ENCODE assay signal across 10 cellular contexts in genomic region chr1:209672705-209673630, GRCh38. TPM values are rescaled to one million over a fixed set of nuclear protein-coding genes. Genes with fewer than 3 reads are reported as not detected.
A peak's percentile ranks its signal among the peaks of the same experiment; 100 is the strongest.
DNase-seq lines count a peak whose midpoint lies in the region; ATAC-seq, FAIRE-seq and TF ChIP-seq lines count a peak whose summit lies in the region.
"Had no signal": no experiment of that assay in that cellular context is flagged by ENCODE, and none has a peak within 500 bp of the region (broad histone marks: within the 10 kb centered on the region; RNA-seq: fewer than 3 reads in every experiment).

No MANE protein-coding gene starts in this region.

- H3K79me2 ChIP-seq in PC-3 (ENCODE audit: low read length) (peaks cover 41% of the 10 kb centered on the region), mesendoderm (ENCODE audit: control insufficient read depth, insufficient read depth, low read length) (no peaks in the 10 kb centered on the region)

- no peak overlapping the region for H3K56ac ChIP-seq in mesendoderm (ENCODE audit: low read length)

- no peak overlapping the region for H2BK15ac ChIP-seq in mesendoderm (replicated peaks; ENCODE audit: low read depth)

- H3K9me2 ChIP-seq in PC-3 (replicated peaks; ENCODE audit: low read length), result no peaks in the 10 kb centered on the region

- peak; percentile 25 for DNase-seq in activated T-cell treated with anti-CD3 and anti-CD28 coated beads for 24 hours (ENCODE audit: low read depth)
- no peak for DNase-seq in activated T-cell treated with anti-CD3 and anti-CD28 coated beads for 4 hours
- peak; percentile 45 for DNase-seq in PC-3
- DNase-seq in kidney, result no peak
- no peak for DNase-seq in mesendoderm
- no peak for DNase-seq in SJCRH30
- no peak for DNase-seq in NCI-H2081 (lab: John Stamatoyannopoulos, UW)

- H3K9ac ChIP-seq in PC-3 (ENCODE audit: low read length), result no peak overlapping the region
- H3K9ac ChIP-seq in kidney (ENCODE audit: low read length in 2 of 2), result no peak overlapping the region
- H3K9ac ChIP-seq in mesendoderm (ENCODE audit: low read length), result no peak overlapping the region

- no peaks in the 10 kb centered on the region for H3K36me3 ChIP-seq in PC-3 (ENCODE audit: low read depth, low read length)
- no peaks in the 10 kb centered on the region for H3K36me3 ChIP-seq in kidney (ENCODE audit: control insufficient read depth in 1 of 2, insufficient read depth in 2 of 2, low read length in 2 of 2)
- H3K36me3 ChIP-seq in mesendoderm (ENCODE audit: control insufficient read depth, insufficient read depth, low read length), result no peaks in the 10 kb centered on the region
- no peaks in the 10 kb centered on the region for H3K36me3 ChIP-seq in SJCRH30

- no peak overlapping the region for H4K8ac ChIP-seq in mesendoderm (ENCODE audit: low read depth, low read length)

- TF ChIP-seq CTCF in PC-3 (conservative IDR thresholded peaks at IDR 0.05; ENCODE audit: low read depth, low read length), result no peak
- TF ChIP-seq CTCF in kidney (IDR thresholded peaks at IDR 0.05; ENCODE audit: borderline replicate concordance, extremely low read depth, insufficient read depth), result no peak

- peak overlapping the region; percentile 84; the same call in 1 of the 2 replicates for H3K4me2 ChIP-seq in PC-3 (ENCODE audit: low read length)
- H3K4me2 ChIP-seq in mesendoderm (ENCODE audit: low read length), result no peak overlapping the region

- no peak overlapping the region for H3K4ac ChIP-seq in mesendoderm (ENCODE audit: low read depth, low read length)

- no peak overlapping the region for H2BK120ac ChIP-seq in mesendoderm (ENCODE audit: low read depth, low read length)

- H2AFZ ChIP-seq in PC-3 (ENCODE audit: low read length), result no peak overlapping the region

- peaks cover 61% of the 10 kb centered on the region for H3K4me1 ChIP-seq in PC-3 (ENCODE audit: insufficient read depth, low read length)
- H3K4me1 ChIP-seq in kidney (ENCODE audit: control insufficient read depth in 1 of 2, insufficient read depth in 1 of 2, low read depth in 1 of 2, low read length in 2 of 2), result peaks cover 27 to 34% of the 10 kb centered on the region in 2 donors
- H3K4me1 ChIP-seq in mesendoderm (ENCODE audit: control insufficient read depth, low read depth, low read length), result no peaks in the 10 kb centered on the region
- no peaks in the 10 kb centered on the region for H3K4me1 ChIP-seq in SJCRH30

- no peak overlapping the region for H3K4me3 ChIP-seq in PC-3 (ENCODE audit: low read length)
- H3K4me3 ChIP-seq in kidney (ENCODE audit: low read length in 2 of 2), result no peak overlapping the region
- H3K4me3 ChIP-seq in mesendoderm (ENCODE audit: low read length), result no peak overlapping the region
- no peak overlapping the region for H3K4me3 ChIP-seq in SJCRH30

- no peaks in the 10 kb centered on the region for H3K9me3 ChIP-seq in PC-3 (ENCODE audit: low read length)
- peaks cover 0 to 5% of the 10 kb centered on the region in 2 donors for H3K9me3 ChIP-seq in kidney (ENCODE audit: control insufficient read depth in 1 of 2, low read length in 2 of 2)
- no peaks in the 10 kb centered on the region for H3K9me3 ChIP-seq in SJCRH30 (replicated peaks)

- H3K27me3 ChIP-seq in PC-3 (ENCODE audit: low read length) (no peaks in the 10 kb centered on the region), mesendoderm (ENCODE audit: insufficient read depth, low read length, poor library complexity) (peaks cover 38% of the 10 kb centered on the region), SJCRH30 (peaks cover 16% of the 10 kb centered on the region)

- H3F3A ChIP-seq in PC-3 (ENCODE audit: low read length, unreplicated experiment), result no peaks in the 10 kb centered on the region

- no peak overlapping the region for H2AK5ac ChIP-seq in mesendoderm (ENCODE audit: low read length)

- WGBS in mesendoderm (ENCODE audit: extremely low coverage, insufficient coverage, low lambda C conversion rate), result no CpG with 5 or more reads among the region's 5 CpGs

- H3K18ac ChIP-seq in mesendoderm (ENCODE audit: low read length), result no peak overlapping the region

- no peak overlapping the region for H3K23ac ChIP-seq in mesendoderm (ENCODE audit: low read length)

- FAIRE-seq in kidney (lab: Jason Lieb, UNC), result no peak

- no peak overlapping the region for H4K5ac ChIP-seq in mesendoderm (ENCODE audit: low read length)

- intact Hi-C loops in PC-3 (cut with micrococcal nuclease) (no loop called here), kidney (cut with DNase I) (no loop called here)

- POLR2A ChIA-PET in PC-3 (lab: Charles Lee; ENCODE audit: unreplicated experiment), result interaction anchor here (0.6 to 1.8 kb wide), 2 partner anchors 15 to 20 kb away, joined by 4 to 5 read pairs; partner anchors contain the start of gene LAMB3

- H3K27ac ChIP-seq in PC-3 (ENCODE audit: low read length), result no peak overlapping the region
- peak overlapping the region; percentile 68 to 87 for H3K27ac ChIP-seq in kidney (ENCODE audit: low read depth in 2 of 2, low read length in 2 of 2)
- no peak overlapping the region for H3K27ac ChIP-seq in mesendoderm (ENCODE audit: low read depth, low read length)
- no peak overlapping the region for H3K27ac ChIP-seq in SJCRH30
- H3K27ac ChIP-seq: C4-2B, VCaP had no signal

- CTCF ChIA-PET in PC-3 (lab: Charles Lee), result interaction anchor here (0.7 kb wide), 1 partner anchor 20 kb away, joined by 3 read pairs; no protein-coding TSS in a partner anchor

- H4K20me1 ChIP-seq in PC-3 (ENCODE audit: low read length), result peaks cover 6% of the 10 kb centered on the region; the same call in 1 of the 2 replicates

- no TSS peak for BruUV-seq in PC-3 (replicated peaks; lab: Mats Ljungman, UMichigan)

- H3K79me1 ChIP-seq in mesendoderm (ENCODE audit: low read length), result no peaks in the 10 kb centered on the region

- ATAC-seq in HG02678 (IDR thresholded peaks at IDR 0.05; ENCODE audit: unreplicated experiment) (peak; percentile 87), PC-3 (no peak)

- no peak overlapping the region for H2BK5ac ChIP-seq in mesendoderm (ENCODE audit: low read length)

RNA-seq across cellular contexts. Expression of gene G0S2, which starts 2.2 kb away (rescaled TPM):
- total RNA-seq in PC-3 (2014; rRNA removed), result 620 and 723 TPM in 2 replicates
- total RNA-seq in kidney, result 15.5 TPM
- 103 TPM for polyA plus RNA-seq in kidney (ENCODE audit: insufficient read depth, low read depth, low replicate concordance)
- 0.44 TPM for polyA plus RNA-seq in mesendoderm (2013, experiment 1 of 2)
- polyA plus RNA-seq in mesendoderm (2013, experiment 2 of 2), result 0.36 TPM
- total RNA-seq in SJCRH30 (2014; rRNA removed; shearing (Covaris generic)), result 1.3 and 1.8 TPM in 2 replicates

RNA-seq across cellular contexts. Expression of gene LAMB3, which starts 20.7 kb away (rescaled TPM):
- total RNA-seq in PC-3 (2014; rRNA removed), result 473 and 650 TPM in 2 replicates
- 59.7 TPM for total RNA-seq in kidney
- polyA plus RNA-seq in kidney (ENCODE audit: insufficient read depth, low read depth, low replicate concordance), result 2.5 TPM
- polyA plus RNA-seq in mesendoderm (2013, experiment 1 of 2), result 0.79 TPM
- polyA plus RNA-seq in mesendoderm (2013, experiment 2 of 2), result 0.73 TPM
- total RNA-seq in SJCRH30 (2014; rRNA removed; shearing (Covaris generic)), result 8.9 and 9.1 TPM in 2 replicates

RNA-seq across cellular contexts. Expression of gene HSD11B1, which starts 31.7 kb away (rescaled TPM):
- not detected in 2 replicates for total RNA-seq in PC-3 (2014; rRNA removed)
- total RNA-seq in kidney, result 1.8 TPM
- 5.5 TPM for polyA plus RNA-seq in kidney (ENCODE audit: insufficient read depth, low read depth, low replicate concordance)
- not detected for polyA plus RNA-seq in mesendoderm (2013, experiment 1 of 2)
- not detected for polyA plus RNA-seq in mesendoderm (2013, experiment 2 of 2)
- not detected in 2 replicates for total RNA-seq in SJCRH30 (2014; rRNA removed; shearing (Covaris generic))

Comparison
In these comparisons a context has a peak if more than half of its experiments do, and no peak if none do; other contexts are left out.
1. DNase-seq: peak in activated T-cell treated with anti-CD3 and anti-CD28 coated beads for 24 hours (single experiment) and PC-3 (single experiment); none in activated T-cell treated with anti-CD3 and anti-CD28 coated beads for 4 hours (single experiment), kidney (single experiment), mesendoderm (single experiment), SJCRH30 (0 of 2) and NCI-H2081 (0 of 2).
2. H3K27ac ChIP-seq: peak in kidney (2 of 2); none in PC-3 (single experiment), mesendoderm (single experiment) and SJCRH30 (single experiment).
3. RNA of gene G0S2, which starts 2.2 kb away (total RNA-seq): 620 to 723 TPM in PC-3; 15.5 TPM in kidney (single experiment) and 1.3 to 1.8 TPM in SJCRH30; every median in the first group is over 10 times any median in the second.